23 cellular contexts compared by ENCODE assay signal in the genomic region with DNA sequence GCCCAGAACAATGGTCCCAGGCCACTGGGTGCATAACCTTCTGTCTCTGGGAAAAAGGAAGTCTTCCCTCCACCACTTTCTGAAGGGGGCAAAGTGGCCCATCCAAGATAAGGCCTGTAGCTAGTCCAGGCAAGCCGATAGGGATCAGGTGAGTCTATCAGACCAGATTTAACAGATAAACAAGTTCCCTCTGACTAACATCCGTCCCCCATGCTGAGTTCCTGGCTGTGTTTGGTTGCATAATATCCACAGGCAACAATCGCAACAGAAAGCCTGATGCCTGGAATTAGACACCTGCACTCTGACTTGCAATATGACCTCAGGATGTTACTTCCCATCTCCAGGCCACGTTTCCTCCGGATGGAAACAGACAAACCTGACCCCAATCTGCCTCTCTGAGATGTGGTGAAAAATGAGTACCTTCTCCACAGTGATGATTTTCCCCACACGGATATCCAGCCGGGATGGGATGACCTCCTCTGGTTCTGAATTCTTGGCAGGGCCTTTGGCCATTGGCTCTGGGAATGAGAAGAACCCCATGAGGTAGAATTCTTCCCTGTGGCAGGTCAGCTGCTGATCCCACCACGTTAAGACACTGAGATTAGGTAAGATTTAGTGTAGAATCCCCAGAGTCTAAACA. TPM values are rescaled to one million over a fixed set of nuclear protein-coding genes. Genes with fewer than 3 reads are reported as not detected.
DNase-seq lines count a peak whose midpoint lies in the region; ATAC-seq, FAIRE-seq and TF ChIP-seq lines count a peak whose summit lies in the region.
"Had no signal": no experiment of that assay in that cellular context is flagged by ENCODE, and none has a peak within 500 bp of the region (broad histone marks: within the 10 kb centered on the region; RNA-seq: fewer than 3 reads in every experiment).

No MANE protein-coding gene starts in this region.

- peak overlapping the region; percentile 53 for H3K27ac Mint-ChIP-seq in endothelial cell (ENCODE audit: unreplicated experiment)
- H3K27ac Mint-ChIP-seq in stimulated activated memory B cell treated with anti-CD40 and anti-IgM and Interleukin-4, amounts not matched to agents 10 μg/mL and 1 μg/mL and 100 μg/mL, for 72 hours, result no peak overlapping the region
- H3K27ac Mint-ChIP-seq: activated CD4-positive, alpha-beta T cell treated with anti-CD3 and anti-CD28 coated beads for 36 hours; activated T-helper 1 cell treated with anti-CD3 and anti-CD28 coated beads, Interleukin-12 subunit alpha, Interleukin-12 subunit beta, Interleukin-2, Interleukin-4 antibody, amounts not matched to agents 30 ng/mL and 10 ng/mL and 1 ng/mL, durations not matched to agents 14 hours and 24 hours and 36 hours; dendritic cell treated with granulocyte-macrophage colony-stimulating factor and Interleukin-4, amounts not matched to agents 40 ng/mL and 50 ng/mL, for 4 days had no signal

- TF ChIP-seq CTCF in RWPE1 (conservative IDR thresholded peaks at IDR 0.05; ENCODE audit: low read depth), result no peak
- no peak for TF ChIP-seq CTCF in endothelial cell (IDR thresholded peaks at IDR 0.05; ENCODE audit: unreplicated experiment)
- TF ChIP-seq CTCF in omental fat pad (IDR thresholded peaks at IDR 0.05), result no peak

- DNase-seq in H54 (ENCODE audit: insufficient read length, low spot score), result no peak
- DNase-seq in RWPE1 (ENCODE audit: low spot score), result peak; percentile 48
- no peak for DNase-seq in endothelial cell (ENCODE audit: low spot score)
- peak; percentile 20 for DNase-seq in omental fat pad (ENCODE audit: low spot score)
- no peak for DNase-seq in NCI-H524 (lab: John Stamatoyannopoulos, UW)
- no peak for DNase-seq in HTR-8/SVneo (ENCODE audit: insufficient read length, low spot score)
- DNase-seq: activated CD4-positive, alpha-beta T cell treated with anti-CD3 and anti-CD28 coated beads for 36 hours; CD4-positive, alpha-beta memory T cell; foreskin fibroblast; HCEC 1CT; naive thymus-derived CD8-positive, alpha-beta T cell; NCI-H1417; NCI-H2171; NCI-H526 had no signal

- POLR2A ChIA-PET in RWPE1 (lab: Yijun Ruan, JAX; ENCODE audit: low non-redundant PET), result no interaction called here

- no peak for ATAC-seq in omental fat pad (ENCODE audit: low FRiP score)
- no peak for ATAC-seq in stimulated activated memory B cell treated with anti-CD40 and anti-IgM and Interleukin-4, amounts not matched to agents 10 μg/mL and 1 μg/mL and 100 μg/mL, for 72 hours
- ATAC-seq: activated CD4-positive, alpha-beta T cell treated with anti-CD3 and anti-CD28 coated beads for 36 hours; naive thymus-derived CD8-positive, alpha-beta T cell; Right ventricle myocardium inferior; sciatic nerve had no signal

- peak overlapping the region; percentile 50 for H3K27ac ChIP-seq in RWPE1
- H3K27ac ChIP-seq: suprapubic skin had no signal

- no peak for TF ChIP-seq POLR2A in H54 (IDR thresholded peaks at IDR 0.05; ENCODE audit: low read depth, low read length)

- peaks cover 2% of the 10 kb centered on the region for H3K4me1 Mint-ChIP-seq in endothelial cell (ENCODE audit: unreplicated experiment)
- no peaks in the 10 kb centered on the region for H3K4me1 Mint-ChIP-seq in stimulated activated memory B cell treated with anti-CD40 and anti-IgM and Interleukin-4, amounts not matched to agents 10 μg/mL and 1 μg/mL and 100 μg/mL, for 72 hours
- H3K4me1 Mint-ChIP-seq: CD4-positive, alpha-beta memory T cell had no signal

- FAIRE-seq in H54 (lab: Jason Lieb, UNC) (peak; percentile 43), HTR-8/SVneo (lab: Jason Lieb, UNC) (no peak)
- FAIRE-seq: endothelial cell of umbilical vein, islet of Langerhans, TTC549 had no signal

- peaks cover 4% of the 10 kb centered on the region for H3K27me3 Mint-ChIP-seq in endothelial cell (ENCODE audit: unreplicated experiment)
- no peaks in the 10 kb centered on the region for H3K27me3 Mint-ChIP-seq in stimulated activated memory B cell treated with anti-CD40 and anti-IgM and Interleukin-4, amounts not matched to agents 10 μg/mL and 1 μg/mL and 100 μg/mL, for 72 hours
- H3K27me3 Mint-ChIP-seq: activated CD4-positive, alpha-beta T cell treated with anti-CD3 and anti-CD28 coated beads for 36 hours; CD4-positive, alpha-beta memory T cell; dendritic cell treated with granulocyte-macrophage colony-stimulating factor and Interleukin-4, amounts not matched to agents 40 ng/mL and 50 ng/mL, for 4 days; naive thymus-derived CD8-positive, alpha-beta T cell had no signal

- H3K9me3 Mint-ChIP-seq in endothelial cell (ENCODE audit: unreplicated experiment), result no peaks in the 10 kb centered on the region
- H3K9me3 Mint-ChIP-seq in stimulated activated memory B cell treated with anti-CD40 and anti-IgM and Interleukin-4, amounts not matched to agents 10 μg/mL and 1 μg/mL and 100 μg/mL, for 72 hours, result no peaks in the 10 kb centered on the region
- H3K9me3 Mint-ChIP-seq: activated T-helper 1 cell treated with anti-CD3 and anti-CD28 coated beads, Interleukin-12 subunit alpha, Interleukin-12 subunit beta, Interleukin-2, Interleukin-4 antibody, amounts not matched to agents 30 ng/mL and 10 ng/mL and 1 ng/mL, durations not matched to agents 14 hours and 24 hours and 36 hours; CD4-positive, alpha-beta memory T cell; dendritic cell treated with granulocyte-macrophage colony-stimulating factor and Interleukin-4, amounts not matched to agents 40 ng/mL and 50 ng/mL, for 4 days; naive thymus-derived CD8-positive, alpha-beta T cell had no signal

- peak overlapping the region; percentile 77 for H3K4me3 Mint-ChIP-seq in endothelial cell (ENCODE audit: unreplicated experiment)
- H3K4me3 Mint-ChIP-seq in stimulated activated memory B cell treated with anti-CD40 and anti-IgM and Interleukin-4, amounts not matched to agents 10 μg/mL and 1 μg/mL and 100 μg/mL, for 72 hours, result no peak overlapping the region
- H3K4me3 Mint-ChIP-seq: activated CD4-positive, alpha-beta T cell treated with anti-CD3 and anti-CD28 coated beads for 36 hours; activated T-helper 1 cell treated with anti-CD3 and anti-CD28 coated beads, Interleukin-12 subunit alpha, Interleukin-12 subunit beta, Interleukin-2, Interleukin-4 antibody, amounts not matched to agents 30 ng/mL and 10 ng/mL and 1 ng/mL, durations not matched to agents 14 hours and 24 hours and 36 hours; CD4-positive, alpha-beta memory T cell; dendritic cell treated with granulocyte-macrophage colony-stimulating factor and Interleukin-4, amounts not matched to agents 40 ng/mL and 50 ng/mL, for 4 days; naive thymus-derived CD8-positive, alpha-beta T cell had no signal

- CTCF ChIA-PET in RWPE1 (lab: Yijun Ruan, JAX), result interaction anchor here (0.6 kb wide), 1 partner anchor 27 kb away, joined by 4 read pairs; no protein-coding TSS in a partner anchor

- peaks cover 26% of the 10 kb centered on the region for H3K36me3 Mint-ChIP-seq in endothelial cell (ENCODE audit: low read depth, unreplicated experiment)
- H3K36me3 Mint-ChIP-seq in stimulated activated memory B cell treated with anti-CD40 and anti-IgM and Interleukin-4, amounts not matched to agents 10 μg/mL and 1 μg/mL and 100 μg/mL, for 72 hours, result peaks cover 77% of the 10 kb centered on the region

RNA-seq across cellular contexts. Expression of gene YARS1, which starts 36.4 kb away (rescaled TPM):
- 73.2 TPM for total RNA-seq in endothelial cell (ENCODE audit: unreplicated experiment)
- total RNA-seq in omental fat pad, result 100 to 1,000 TPM in 1 of 4 donors, 10 to 100 TPM in 3; 59.1 to 124 (median 62.6) TPM

RNA-seq across cellular contexts. Expression of gene S100PBP, which starts 36.7 kb away (rescaled TPM):
- total RNA-seq in endothelial cell (ENCODE audit: unreplicated experiment) (43.3 TPM), omental fat pad (10 to 100 TPM; 20.4 to 47.6 (median 28.4) TPM)

Comparison
In these comparisons a context has a peak if more than half of its experiments do, and no peak if none do; other contexts are left out.
1. DNase-seq: peak in RWPE1 (single experiment) and omental fat pad (single experiment); none in H54 (single experiment), endothelial cell (single experiment), NCI-H524 (0 of 2) and HTR-8/SVneo (single experiment).